Comparison of ENCODE assay signal across 8 cellular contexts in the genomic region with DNA sequence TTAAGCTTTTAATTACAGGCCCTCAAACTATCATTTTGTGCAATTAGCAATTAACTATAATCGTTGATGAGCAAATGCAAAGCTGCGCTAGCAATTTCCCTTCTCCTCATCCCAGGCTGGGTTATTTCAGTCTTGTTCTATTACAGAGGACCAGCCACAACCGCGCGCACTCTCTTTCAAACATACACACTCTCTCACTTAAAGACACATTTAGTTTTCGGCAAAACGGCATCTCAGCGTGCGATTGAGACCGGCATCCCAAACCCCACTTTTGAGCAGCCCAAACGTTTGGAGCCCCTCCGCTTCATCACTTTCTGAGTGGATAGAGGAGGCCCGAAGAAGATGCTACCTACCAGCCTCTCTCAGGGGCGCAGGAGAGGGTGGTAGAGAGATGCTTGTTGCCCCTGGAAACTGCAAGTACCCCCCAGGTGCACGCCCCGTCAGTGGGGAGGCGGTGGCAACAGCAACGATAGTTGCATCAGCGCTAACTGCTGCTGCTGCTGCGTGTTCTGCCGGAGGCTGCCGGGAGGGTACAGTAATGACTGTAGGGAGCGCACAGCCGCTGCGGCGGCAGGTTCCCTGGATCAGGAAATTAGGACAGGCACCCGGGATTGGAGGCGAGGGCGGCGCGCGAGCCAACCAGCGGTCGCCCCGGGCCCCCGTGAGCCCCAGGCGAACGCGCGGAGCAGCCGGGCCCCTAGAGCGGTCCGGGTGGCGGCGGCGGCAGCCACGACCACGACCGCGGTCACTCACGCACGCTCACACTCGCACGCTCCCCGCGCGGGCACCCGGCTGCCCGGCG.
A peak's percentile ranks its signal among the peaks of the same experiment; 100 is the strongest.
DNase-seq lines count a peak whose midpoint lies in the region; ATAC-seq and TF ChIP-seq lines count a peak whose summit lies in the region.

No MANE protein-coding gene starts in this region.

- TF ChIP-seq CTCF in VCaP (conservative IDR thresholded peaks at IDR 0.05): 0 out of 2 replicates have a peak, but pooled peaks have one; percentile 9

- peak; percentile 44 for ATAC-seq in HG03039 (IDR thresholded peaks at IDR 0.05; ENCODE audit: unreplicated experiment)

- peak overlapping the region; percentile 84 for H3K27ac ChIP-seq in VCaP
- peak overlapping the region; percentile 62 for H3K27ac ChIP-seq in cingulate gyrus (ENCODE audit: low read depth, low read length)

- peak; percentile 81 to 89 (median 85) for DNase-seq in NCI-H1417 (lab: John Stamatoyannopoulos, UW)
- no peak for DNase-seq in NCI-H1417 treated with DMSO at 0.1 percent for 48 hours (lab: John Stamatoyannopoulos, UW)
- DNase-seq in NCI-H2107 (lab: John Stamatoyannopoulos, UW): peak; percentile 70
- peak; percentile 93 for DNase-seq in left kidney (ENCODE audit: low read depth, low spot score)
- DNase-seq in stimulated activated CD4-positive, alpha-beta T cell treated with anti-CD3 and anti-CD28 coated beads, Interleukin-1b, Interleukin-23, amount 100 ng/mL, for 24 hours (ENCODE audit: low read depth in 4 of 4, low spot score in 1 of 4): peak in 3 of 4 experiments; percentile 26 to 53 (median 30)
